ENCODE assay signal across 21 cellular contexts in genomic region chr10:51911721-51912120, GRCh38.
DNase-seq lines count a peak whose midpoint lies in the region; ATAC-seq and TF ChIP-seq lines count a peak whose summit lies in the region.
"Had no signal": no experiment of that assay in that cellular context is flagged by ENCODE, and none has a peak within 500 bp of the region (broad histone marks: within the 10 kb centered on the region; RNA-seq: fewer than 3 reads in every experiment).

No MANE protein-coding gene starts in this region.

- ATAC-seq in GM23338 (no peak), HG03378 (IDR thresholded peaks at IDR 0.05; ENCODE audit: unreplicated experiment) (no peak), HG03159 (IDR thresholded peaks at IDR 0.05; ENCODE audit: unreplicated experiment) (no peak)

- H3K4me3 ChIP-seq in GM23338: no peak overlapping the region
- H3K4me3 ChIP-seq in muscle layer of colon (ENCODE audit: low read depth in 1 of 2, low read length in 2 of 2): no peak overlapping the region
- H3K4me3 ChIP-seq in sigmoid colon: no peak overlapping the region
- H3K4me3 ChIP-seq: BLaER1 treated with 17β-estradiol and CSF1 and Interleukin-3, amounts not matched to agents 10 nM and 100 nM; GM23248; HAP-1; MG63; SJSA1 had no signal

- WGBS in sigmoid colon, 2 donors: 15 to 42% methylated on average over 2 of the region's 2 CpGs

- peaks cover 2% of the 10 kb centered on the region; the same call in 2 of the 3 replicates for H3K9me3 Mint-ChIP-seq in GM23338
- peaks cover 0 to 2% (median 0%) of the 10 kb centered on the region in 5 experiments for H3K9me3 Mint-ChIP-seq in brain
- H3K9me3 Mint-ChIP-seq: CD4-positive, alpha-beta T cell had no signal

- no peaks in the 10 kb centered on the region for H3K79me2 ChIP-seq in GM23338 (replicated peaks; ENCODE audit: insufficient read depth)

- H3K4me2 ChIP-seq in GM23338: peak overlapping the region; percentile 40; the same call in 1 of the 2 replicates
- H3K4me2 ChIP-seq: BLaER1 treated with 17β-estradiol and CSF1 and Interleukin-3, amounts not matched to agents 10 nM and 100 nM had no signal

- no peak for TF ChIP-seq EP300 in sigmoid colon (IDR thresholded peaks at IDR 0.05)

- DNase-seq in GM23338 (ENCODE audit: low spot score) (no peak), sigmoid colon (no peak), Ammon's horn (ENCODE audit: low spot score) (no peak), NCI-H226 (no peak)
- DNase-seq: CD4-positive, alpha-beta T cell; DMS53; GM23248; KBM-7; MG63; NCI-H1105 treated with DMSO at 0.1 percent for 48 hours; NCI-H2029; NCI-H526 treated with DMSO at 0.1 percent for 48 hours; Right ventricle myocardium superior; RPMI8226 had no signal

- H3K9me2 ChIP-seq in GM23338 (ENCODE audit: insufficient read depth): no peaks in the 10 kb centered on the region

- H4K20me1 ChIP-seq in GM23338 (replicated peaks; ENCODE audit: insufficient read depth): no peaks in the 10 kb centered on the region
- H4K20me1 ChIP-seq: BLaER1 treated with 17β-estradiol and CSF1 and Interleukin-3, amounts not matched to agents 10 nM and 100 nM had no signal

- TF ChIP-seq CTCF in GM23338 (conservative IDR thresholded peaks at IDR 0.05; ENCODE audit: low read depth in 2 of 2) (no peak), brain (conservative IDR thresholded peaks at IDR 0.05) (no peak), sigmoid colon (IDR thresholded peaks at IDR 0.05) (no peak)

- H3F3A ChIP-seq in GM23338 (replicated peaks; ENCODE audit: low read depth): no peaks in the 10 kb centered on the region

- H3K36me3 ChIP-seq in GM23338 (ENCODE audit: insufficient read depth): no peaks in the 10 kb centered on the region
- H3K36me3 ChIP-seq in muscle layer of colon (ENCODE audit: insufficient read depth, low read length): no peaks in the 10 kb centered on the region
- no peaks in the 10 kb centered on the region for H3K36me3 ChIP-seq in sigmoid colon
- H3K36me3 ChIP-seq: BLaER1 treated with 17β-estradiol and CSF1 and Interleukin-3, amounts not matched to agents 10 nM and 100 nM; HAP-1; MG63; SJSA1 had no signal

- H3K4me1 Mint-ChIP-seq in GM23338 (peaks cover 73% of the 10 kb centered on the region), brain (peaks cover 26% of the 10 kb centered on the region)

- H3K9ac ChIP-seq in muscle layer of colon (ENCODE audit: low read length): no peak overlapping the region
- H3K9ac ChIP-seq: BLaER1 treated with 17β-estradiol and CSF1 and Interleukin-3, amounts not matched to agents 10 nM and 100 nM; GM23248 had no signal

- intact Hi-C loops in sigmoid colon (cut with DNase I): no loop called here

- H3K36me3 Mint-ChIP-seq in GM23338 (ENCODE audit: low read depth) (peaks cover 6% of the 10 kb centered on the region; the same call in 2 of the 3 replicates), brain (no peaks in the 10 kb centered on the region)

- H3K4me1 ChIP-seq in GM23338 (ENCODE audit: insufficient read depth): peaks cover 62% of the 10 kb centered on the region
- peaks cover 33% of the 10 kb centered on the region for H3K4me1 ChIP-seq in muscle layer of colon (ENCODE audit: insufficient read depth, low read length)
- H3K4me1 ChIP-seq in sigmoid colon: peaks cover 0 to 74% (median 53%) of the 10 kb centered on the region in 4 donors
- H3K4me1 ChIP-seq: BLaER1 treated with 17β-estradiol and CSF1 and Interleukin-3, amounts not matched to agents 10 nM and 100 nM; HAP-1; SJSA1 had no signal

- no peak for TF ChIP-seq POLR2A in sigmoid colon (IDR thresholded peaks at IDR 0.05)

- H3K27ac Mint-ChIP-seq in GM23338 (peak overlapping the region; percentile 3; the same call in 1 of the 2 replicates), brain (peak overlapping the region in 3 of 5 experiments; percentile 0 to 72 (median 2))
- H3K27ac Mint-ChIP-seq: CD4-positive, alpha-beta T cell had no signal

- H3K27me3 ChIP-seq in GM23338 (ENCODE audit: insufficient read depth) (peaks cover 52% of the 10 kb centered on the region), muscle layer of colon (ENCODE audit: control insufficient read depth in 1 of 2, insufficient read depth in 2 of 2, low read length in 2 of 2) (no peaks in the 10 kb centered on the region), sigmoid colon (no peaks in the 10 kb centered on the region)
- H3K27me3 ChIP-seq: BLaER1 treated with 17β-estradiol and CSF1 and Interleukin-3, amounts not matched to agents 10 nM and 100 nM; MG63; SJSA1 had no signal

- H3K9me3 ChIP-seq in muscle layer of colon (ENCODE audit: low read length): no peaks in the 10 kb centered on the region
- no peaks in the 10 kb centered on the region for H3K9me3 ChIP-seq in sigmoid colon
- H3K9me3 ChIP-seq: BLaER1 treated with 17β-estradiol and CSF1 and Interleukin-3, amounts not matched to agents 10 nM and 100 nM; HAP-1; MG63; SJSA1 had no signal

- no peak overlapping the region for H2AFZ ChIP-seq in GM23338
- H2AFZ ChIP-seq: GM23248 had no signal

- H3K27me3 Mint-ChIP-seq in GM23338 (ENCODE audit: insufficient read depth, low read depth, poor library complexity) (peaks cover 37% of the 10 kb centered on the region), brain (no peaks in the 10 kb centered on the region)

- H3K27ac ChIP-seq in GM23338 (ENCODE audit: low read depth): no peak overlapping the region
- peak overlapping the region; percentile 35 for H3K27ac ChIP-seq in muscle layer of colon (ENCODE audit: low read depth, low read length)
- peak overlapping the region in 3 of 4 donors; percentile 54 to 77 (median 64) for H3K27ac ChIP-seq in sigmoid colon
- H3K27ac ChIP-seq: BLaER1 treated with 17β-estradiol and CSF1 and Interleukin-3, amounts not matched to agents 10 nM and 100 nM; GM23248; SJSA1 had no signal

- H3K4me3 Mint-ChIP-seq in GM23338 (no peak overlapping the region), brain (no peak overlapping the region)
- H3K4me3 Mint-ChIP-seq: CD4-positive, alpha-beta T cell had no signal

TF ChIP-seq in GM23338, 12 proteins besides CTCF, POLR2A, EP300 and RAD21 (continues in another document):
- TF ChIP-seq ZNF114 (CRISPR knock-in tag; IDR thresholded peaks at IDR 0.05) (no peak), CREB1 (CRISPR knock-in tag; IDR thresholded peaks at IDR 0.05; ENCODE audit: low read depth) (no peak), REST (IDR thresholded peaks at IDR 0.05; ENCODE audit: unreplicated experiment) (no peak), POLR2AphosphoS5 (IDR thresholded peaks at IDR 0.05; ENCODE audit: low read depth) (no peak), EZH2 (IDR thresholded peaks at IDR 0.05; ENCODE audit: low read depth, unreplicated experiment) (no peak), JUNB (IDR thresholded peaks at IDR 0.05; ENCODE audit: unreplicated experiment) (no peak), STAT1 (IDR thresholded peaks at IDR 0.05; ENCODE audit: unreplicated experiment) (no peak), ZNF331 (CRISPR knock-in tag; IDR thresholded peaks at IDR 0.05; ENCODE audit: low read depth) (no peak)
- TF ChIP-seq, protein P1, sequence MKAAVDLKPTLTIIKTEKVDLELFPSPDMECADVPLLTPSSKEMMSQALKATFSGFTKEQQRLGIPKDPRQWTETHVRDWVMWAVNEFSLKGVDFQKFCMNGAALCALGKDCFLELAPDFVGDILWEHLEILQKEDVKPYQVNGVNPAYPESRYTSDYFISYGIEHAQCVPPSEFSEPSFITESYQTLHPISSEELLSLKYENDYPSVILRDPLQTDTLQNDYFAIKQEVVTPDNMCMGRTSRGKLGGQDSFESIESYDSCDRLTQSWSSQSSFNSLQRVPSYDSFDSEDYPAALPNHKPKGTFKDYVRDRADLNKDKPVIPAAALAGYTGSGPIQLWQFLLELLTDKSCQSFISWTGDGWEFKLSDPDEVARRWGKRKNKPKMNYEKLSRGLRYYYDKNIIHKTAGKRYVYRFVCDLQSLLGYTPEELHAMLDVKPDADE (IDR thresholded peaks at IDR 0.05): no peak
